11 cellular contexts compared by ENCODE assay signal in the genomic region with DNA sequence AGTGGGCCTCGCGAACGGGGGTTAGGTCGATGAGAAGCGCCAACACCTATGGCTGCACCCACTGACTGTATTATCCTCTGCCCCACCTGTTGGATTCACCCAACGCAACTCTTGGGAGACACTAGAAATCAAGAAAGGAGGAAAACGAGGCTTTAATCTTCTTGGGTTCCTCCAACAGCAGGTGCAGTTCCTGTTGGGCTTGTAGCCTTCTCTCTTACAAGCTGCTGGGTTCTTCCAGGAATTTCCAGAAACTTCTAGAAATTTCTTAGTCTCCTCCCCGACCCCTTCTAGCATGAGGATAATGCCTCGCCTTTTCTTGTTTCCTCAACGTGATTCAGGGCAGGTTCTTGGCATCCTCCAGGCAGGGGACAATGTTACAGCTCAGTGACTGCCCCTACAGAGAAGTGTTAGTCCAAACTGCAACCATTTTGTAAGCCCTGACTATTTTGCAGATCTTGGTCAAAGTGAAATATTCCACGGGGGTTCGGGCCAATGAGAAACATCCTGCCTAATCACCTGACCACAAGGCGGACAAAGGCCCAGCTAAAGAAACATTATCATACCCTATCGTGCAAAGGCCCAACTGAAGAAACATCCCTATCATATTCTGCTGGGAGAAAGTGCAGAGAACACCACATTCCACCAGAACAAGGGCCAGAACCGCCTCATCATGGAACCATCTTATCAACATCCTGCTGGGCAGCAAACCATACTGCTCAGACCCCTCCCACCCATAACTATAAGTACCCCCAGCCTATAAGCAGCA. TPM values are rescaled to one million over a fixed set of nuclear protein-coding genes. Genes with fewer than 3 reads are reported as not detected.
DNase-seq lines count a peak whose midpoint lies in the region; ATAC-seq and TF ChIP-seq lines count a peak whose summit lies in the region.
"Had no signal": no experiment of that assay in that cellular context is flagged by ENCODE, and none has a peak within 500 bp of the region (broad histone marks: within the 10 kb centered on the region; RNA-seq: fewer than 3 reads in every experiment).

No MANE protein-coding gene starts in this region.

- ATAC-seq in HG03025 (IDR thresholded peaks at IDR 0.05; ENCODE audit: low FRiP score, unreplicated experiment) = no peak

- no peaks in the 10 kb centered on the region for H3K4me1 Mint-ChIP-seq in activated CD4-positive, alpha-beta T cell treated with anti-CD3 and anti-CD28 coated beads, Interleukin-2, amount 10 ng/mL, durations not matched to agents 24 days and 14 days

- no peak overlapping the region for H3K4me3 Mint-ChIP-seq in activated CD4-positive, alpha-beta T cell treated with anti-CD3 and anti-CD28 coated beads, Interleukin-2, amount 10 ng/mL, durations not matched to agents 24 days and 14 days

- peaks cover 10% of the 10 kb centered on the region for H3K27me3 ChIP-seq in colonic mucosa
- H3K27me3 ChIP-seq in tibial nerve = peaks cover 0 to 19% of the 10 kb centered on the region in 2 donors

- TF ChIP-seq EP300 in tibial nerve (IDR thresholded peaks at IDR 0.05) = peak in 1 of 2 donors; percentile 12

- no peaks in the 10 kb centered on the region for H3K9me3 Mint-ChIP-seq in activated CD4-positive, alpha-beta T cell treated with anti-CD3 and anti-CD28 coated beads, Interleukin-2, amount 10 ng/mL, durations not matched to agents 24 days and 14 days

- no peak overlapping the region for H3K27ac Mint-ChIP-seq in activated CD4-positive, alpha-beta T cell treated with anti-CD3 and anti-CD28 coated beads, Interleukin-2, amount 10 ng/mL, durations not matched to agents 24 days and 14 days

- intact Hi-C loops in colonic mucosa (cut with DNase I) = no loop called here
- intact Hi-C loops in activated CD4-positive, alpha-beta T cell treated with anti-CD3 and anti-CD28 coated beads, Interleukin-2, amount 10 ng/mL, durations not matched to agents 24 days and 14 days (cut with micrococcal nuclease) = no loop called here

- DNase-seq in DMS153 (lab: John Stamatoyannopoulos, UW) = peak; percentile 7
- DNase-seq in DMS153 treated with DMSO at 0.1 percent for 48 hours (lab: John Stamatoyannopoulos, UW; ENCODE audit: unreplicated experiment) = no peak
- no peak for DNase-seq in colonic mucosa
- DNase-seq in midbrain (lab: John Stamatoyannopoulos, UW) = peak; percentile 28
- DNase-seq in tibial nerve (ENCODE audit: low spot score in 2 of 2) = no peak
- no peak for DNase-seq in inferior parietal cortex (ENCODE audit: extremely low spot score)
- DNase-seq in activated CD4-positive, alpha-beta T cell treated with anti-CD3 and anti-CD28 coated beads, Interleukin-2, amount 10 ng/mL, durations not matched to agents 24 days and 14 days = no peak
- DNase-seq: 8988T, activated gamma-delta T cell treated with Interleukin-2 at 50 U/mL for 16 hours, SW 1271 had no signal

- 34 to 45% methylated on average over 15 of the region's 15 CpGs for WGBS in tibial nerve, 2 donors

- H3K9me3 ChIP-seq in colonic mucosa (no peaks in the 10 kb centered on the region), tibial nerve (no peaks in the 10 kb centered on the region)

- no peaks in the 10 kb centered on the region for H3K36me3 ChIP-seq in colonic mucosa
- H3K36me3 ChIP-seq in tibial nerve = peaks cover 0 to 7% (median 0%) of the 10 kb centered on the region in 3 donors

- H3K4me3 ChIP-seq in colonic mucosa (peak overlapping the region; percentile 6), tibial nerve (peak overlapping the region; percentile 38 to 57 (median 38))

- H3K27ac ChIP-seq in colonic mucosa (no peak overlapping the region), tibial nerve (peak overlapping the region; percentile 59 to 78 (median 72))

- H3K9ac ChIP-seq in colonic mucosa (ENCODE audit: low read depth in 2 of 2, low read length in 2 of 2) = no peak overlapping the region

- TF ChIP-seq CTCF in colonic mucosa (IDR thresholded peaks at IDR 0.05) = no peak
- TF ChIP-seq CTCF in tibial nerve (IDR thresholded peaks at IDR 0.05) = no peak

- no peaks in the 10 kb centered on the region for H3K4me1 ChIP-seq in colonic mucosa
- peaks cover 0 to 20% (median 9%) of the 10 kb centered on the region in 4 donors for H3K4me1 ChIP-seq in tibial nerve

- peaks cover 45% of the 10 kb centered on the region for H3K27me3 Mint-ChIP-seq in activated CD4-positive, alpha-beta T cell treated with anti-CD3 and anti-CD28 coated beads, Interleukin-2, amount 10 ng/mL, durations not matched to agents 24 days and 14 days

- TF ChIP-seq POLR2A in tibial nerve (IDR thresholded peaks at IDR 0.05) = no peak

- H3K36me3 Mint-ChIP-seq in activated CD4-positive, alpha-beta T cell treated with anti-CD3 and anti-CD28 coated beads, Interleukin-2, amount 10 ng/mL, durations not matched to agents 24 days and 14 days (ENCODE audit: low read depth) = no peaks in the 10 kb centered on the region

RNA-seq across cellular contexts. Expression of a gene that starts 0.6 kb away (rescaled TPM):
- total RNA-seq in colonic mucosa (1 to 10 TPM in 1 of 2 donors, under 1 TPM in 1; 0.35 to 1.2 TPM), tibial nerve (1 to 10 TPM in 3 of 4 donors, under 1 TPM in 1; 0.90 to 7.4 (median 3.4) TPM)
- not detected in 2 replicates for total RNA-seq in activated CD4-positive, alpha-beta T cell treated with anti-CD3 and anti-CD28 coated beads, Interleukin-2, amount 10 ng/mL, durations not matched to agents 24 days and 14 days

RNA-seq across cellular contexts. Expression of a gene that starts 23.7 kb away (rescaled TPM):
- under 1 TPM; 0.27 to 0.29 TPM for total RNA-seq in colonic mucosa
- total RNA-seq in tibial nerve = 1 to 10 TPM; 3.1 to 4.2 (median 3.7) TPM
- total RNA-seq in activated CD4-positive, alpha-beta T cell treated with anti-CD3 and anti-CD28 coated beads, Interleukin-2, amount 10 ng/mL, durations not matched to agents 24 days and 14 days = not detected in 2 replicates

RNA-seq across cellular contexts. Expression of a gene that starts 43.2 kb away (rescaled TPM):
- total RNA-seq in colonic mucosa = under 1 TPM in 1 of 2 donors, not detected in 1; 0.08 TPM
- total RNA-seq in tibial nerve = under 1 TPM in 1 of 4 donors, not detected in 3; 0.30 TPM
- total RNA-seq in activated CD4-positive, alpha-beta T cell treated with anti-CD3 and anti-CD28 coated beads, Interleukin-2, amount 10 ng/mL, durations not matched to agents 24 days and 14 days = not detected in 2 replicates

RNA-seq across cellular contexts. Expression of a gene that starts 58.6 kb away (rescaled TPM):
- total RNA-seq in colonic mucosa = 1 to 10 TPM in 1 of 2 donors, under 1 TPM in 1; 0.99 to 1.1 TPM
- total RNA-seq in tibial nerve = 1 to 10 TPM; 2.8 to 7.3 (median 5.0) TPM
- not detected in 2 replicates for total RNA-seq in activated CD4-positive, alpha-beta T cell treated with anti-CD3 and anti-CD28 coated beads, Interleukin-2, amount 10 ng/mL, durations not matched to agents 24 days and 14 days

Comparison
In these comparisons a context has a peak if more than half of its experiments do, and no peak if none do; other contexts are left out.
1. DNase-seq: peak in DMS153 (single experiment) and midbrain (single experiment); none in DMS153 treated with DMSO at 0.1 percent for 48 hours (single experiment), colonic mucosa (single experiment), tibial nerve (0 of 2), inferior parietal cortex (single experiment) and activated CD4-positive, alpha-beta T cell treated with anti-CD3 and anti-CD28 coated beads, Interleukin-2, amount 10 ng/mL, durations not matched to agents 24 days and 14 days (single experiment).